Comparison of ENCODE assay signal across 2 cellular contexts in the genomic region with DNA sequence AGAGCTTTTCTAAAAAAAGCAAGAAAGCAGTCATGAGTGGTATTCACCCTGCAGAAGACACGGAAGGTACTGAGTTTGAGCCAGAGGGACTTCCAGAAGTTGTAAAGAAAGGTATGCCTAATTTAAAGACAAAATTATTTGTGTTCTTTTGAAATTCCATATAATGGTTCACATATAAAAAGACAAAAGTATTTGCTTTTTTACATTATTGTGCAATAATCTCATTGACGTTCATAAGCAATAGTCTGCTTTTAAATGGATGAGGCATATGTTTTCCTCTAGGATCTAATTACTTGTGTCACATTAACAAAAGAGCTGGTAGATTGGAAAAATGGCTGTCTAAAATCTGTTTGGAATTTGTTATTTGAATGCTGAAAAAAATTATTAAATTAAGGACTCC.
TF ChIP-seq lines count a peak whose summit lies in the region.

No MANE protein-coding gene starts in this region.

TF ChIP-seq in HepG2, 621 proteins besides CTCF, POLR2A, EP300 and RAD21:
- TF ChIP-seq NR2F6 (IDR thresholded peaks at IDR 0.05), result no peak
- no peak for TF ChIP-seq NR2F6 (CRISPR knock-in tag; IDR thresholded peaks at IDR 0.05)
- TF ChIP-seq CEBPB (IDR thresholded peaks at IDR 0.05; ENCODE audit: borderline replicate concordance, low read depth, low read length), result peak; percentile 77

TF ChIP-seq in K562, 482 proteins besides CTCF, POLR2A, EP300 and RAD21:
- TF ChIP-seq ZNF197 (CRISPR knock-in tag; IDR thresholded peaks at IDR 0.05; ENCODE audit: low read depth), result no peak
- TF ChIP-seq POU5F1 (IDR thresholded peaks at IDR 0.05; ENCODE audit: borderline replicate concordance, low read depth, low read length, partially characterized antibody), result no peak
- peak; percentile 92 for TF ChIP-seq CEBPB (tag; IDR thresholded peaks at IDR 0.05)
- TF ChIP-seq TRIM28 (IDR thresholded peaks at IDR 0.05), result no peak
- TF ChIP-seq ZFP30 (CRISPR knock-in tag; IDR thresholded peaks at IDR 0.05; ENCODE audit: borderline replicate concordance), result no peak
- TF ChIP-seq FOXM1 (IDR thresholded peaks at IDR 0.05; ENCODE audit: low read depth), result no peak
- no peak for TF ChIP-seq FOXM1 (CRISPR knock-in tag; IDR thresholded peaks at IDR 0.05; ENCODE audit: low read depth)
- TF ChIP-seq GABPB1 (CRISPR knock-in tag; IDR thresholded peaks at IDR 0.05), result no peak
- TF ChIP-seq CEBPG (CRISPR knock-in tag; IDR thresholded peaks at IDR 0.05), result no peak
- TF ChIP-seq CEBPG (tag; conservative IDR thresholded peaks at IDR 0.05 in 1 of 2, IDR thresholded peaks at IDR 0.05 in 1 of 2), result peak; percentile 66 to 95
- TF ChIP-seq, protein P1, sequence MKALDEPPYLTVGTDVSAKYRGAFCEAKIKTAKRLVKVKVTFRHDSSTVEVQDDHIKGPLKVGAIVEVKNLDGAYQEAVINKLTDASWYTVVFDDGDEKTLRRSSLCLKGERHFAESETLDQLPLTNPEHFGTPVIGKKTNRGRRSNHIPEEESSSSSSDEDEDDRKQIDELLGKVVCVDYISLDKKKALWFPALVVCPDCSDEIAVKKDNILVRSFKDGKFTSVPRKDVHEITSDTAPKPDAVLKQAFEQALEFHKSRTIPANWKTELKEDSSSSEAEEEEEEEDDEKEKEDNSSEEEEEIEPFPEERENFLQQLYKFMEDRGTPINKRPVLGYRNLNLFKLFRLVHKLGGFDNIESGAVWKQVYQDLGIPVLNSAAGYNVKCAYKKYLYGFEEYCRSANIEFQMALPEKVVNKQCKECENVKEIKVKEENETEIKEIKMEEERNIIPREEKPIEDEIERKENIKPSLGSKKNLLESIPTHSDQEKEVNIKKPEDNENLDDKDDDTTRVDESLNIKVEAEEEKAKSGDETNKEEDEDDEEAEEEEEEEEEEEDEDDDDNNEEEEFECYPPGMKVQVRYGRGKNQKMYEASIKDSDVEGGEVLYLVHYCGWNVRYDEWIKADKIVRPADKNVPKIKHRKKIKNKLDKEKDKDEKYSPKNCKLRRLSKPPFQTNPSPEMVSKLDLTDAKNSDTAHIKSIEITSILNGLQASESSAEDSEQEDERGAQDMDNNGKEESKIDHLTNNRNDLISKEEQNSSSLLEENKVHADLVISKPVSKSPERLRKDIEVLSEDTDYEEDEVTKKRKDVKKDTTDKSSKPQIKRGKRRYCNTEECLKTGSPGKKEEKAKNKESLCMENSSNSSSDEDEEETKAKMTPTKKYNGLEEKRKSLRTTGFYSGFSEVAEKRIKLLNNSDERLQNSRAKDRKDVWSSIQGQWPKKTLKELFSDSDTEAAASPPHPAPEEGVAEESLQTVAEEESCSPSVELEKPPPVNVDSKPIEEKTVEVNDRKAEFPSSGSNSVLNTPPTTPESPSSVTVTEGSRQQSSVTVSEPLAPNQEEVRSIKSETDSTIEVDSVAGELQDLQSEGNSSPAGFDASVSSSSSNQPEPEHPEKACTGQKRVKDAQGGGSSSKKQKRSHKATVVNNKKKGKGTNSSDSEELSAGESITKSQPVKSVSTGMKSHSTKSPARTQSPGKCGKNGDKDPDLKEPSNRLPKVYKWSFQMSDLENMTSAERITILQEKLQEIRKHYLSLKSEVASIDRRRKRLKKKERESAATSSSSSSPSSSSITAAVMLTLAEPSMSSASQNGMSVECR (CRISPR knock-in tag; IDR thresholded peaks at IDR 0.05), result no peak
- TF ChIP-seq IRF9 (tag; IDR thresholded peaks at IDR 0.05), result 0 out of 2 replicates have a peak, but pooled peaks have one; percentile 22
